8 cellular contexts compared by ENCODE assay signal in genomic region chr22:43955883-43956286, GRCh38. TPM values are rescaled to one million over a fixed set of nuclear protein-coding genes. Genes with fewer than 3 reads are reported as not detected.
A peak's percentile ranks its signal among the peaks of the same experiment; 100 is the strongest.
DNase-seq lines count a peak whose midpoint lies in the region; TF ChIP-seq lines count a peak whose summit lies in the region.

No MANE protein-coding gene starts in this region.

- TF ChIP-seq CTCF in astrocyte of the spinal cord (IDR thresholded peaks at IDR 0.05; ENCODE audit: low read depth, low read length) (no peak), lower leg skin (IDR thresholded peaks at IDR 0.05) (no peak), uterus (IDR thresholded peaks at IDR 0.05) (no peak)

- peak overlapping the region in 1 of 2 donors; percentile 64 for H3K27ac ChIP-seq in uterus

- no peaks in the 10 kb centered on the region for H3K36me3 ChIP-seq in uterus

- 3 to 4% methylated on average over 8 of the region's 8 CpGs for WGBS in lower leg skin, 2 donors

- DNase-seq in NCI-H748 (lab: John Stamatoyannopoulos, UW; ENCODE audit: unreplicated experiment) (peak; percentile 23), NCI-H748 treated with DMSO at 0.1 percent for 48 hours (lab: John Stamatoyannopoulos, UW) (no peak), Kasumi-1 (lab: John Stamatoyannopoulos, UW) (peak; percentile 36 to 44), astrocyte of the spinal cord (ENCODE audit: low read depth, low spot score) (peak; percentile 3), lower leg skin (ENCODE audit: low spot score in 2 of 2) (no peak), uterus (no peak), NCI-H226 (no peak), ureter (ENCODE audit: low spot score) (no peak)

- H3K4me3 ChIP-seq in astrocyte of the spinal cord (ENCODE audit: low read depth, low read length) (peak overlapping the region; percentile 84), lower leg skin (ENCODE audit: low read depth, poor library complexity, severe bottlenecking) (peak overlapping the region; percentile 93), uterus (peak overlapping the region; percentile 90 to 92)

- H3K27me3 ChIP-seq in uterus = no peaks in the 10 kb centered on the region

- H3K4me1 ChIP-seq in uterus = peaks cover 0 to 11% of the 10 kb centered on the region in 2 donors

- intact Hi-C loops in lower leg skin (cut with DNase I; ENCODE audit: low total_unique reads) = no loop called here
- intact Hi-C loops in uterus (cut with DNase I; ENCODE audit: low total_unique reads) = no loop called here

- TF ChIP-seq POLR2A in lower leg skin (IDR thresholded peaks at IDR 0.05) = no peak
- no peak for TF ChIP-seq POLR2A in uterus (IDR thresholded peaks at IDR 0.05)

- no peaks in the 10 kb centered on the region for H3K9me3 ChIP-seq in uterus

- in situ Hi-C loops in astrocyte of the spinal cord (cut with HindIII; ENCODE audit: low sequenced_read_pairs) = no loop called here

RNA-seq across cellular contexts. Expression of gene SAMM50, which starts 0.6 kb away (rescaled TPM):
- total RNA-seq in lower leg skin (10 to 100 TPM; 23.2 to 36.0 (median 32.3) TPM), uterus (10 to 100 TPM; 16.2 to 58.2 (median 24.8) TPM), ureter (38.7 TPM)

RNA-seq across cellular contexts. Expression of gene PNPLA3, which starts 32.3 kb away (rescaled TPM):
- total RNA-seq in lower leg skin (10 to 100 TPM; 14.0 to 22.9 (median 20.4) TPM), uterus (1 to 10 TPM in 1 of 4 donors, under 1 TPM in 1, not detected in 2; 0.58 to 1.3 TPM), ureter (0.75 TPM)

Comparison
In these comparisons a context has a peak if more than half of its experiments do, and no peak if none do; other contexts are left out.
1. DNase-seq: peak in NCI-H748 (single experiment), Kasumi-1 (2 of 2) and astrocyte of the spinal cord (single experiment); none in NCI-H748 treated with DMSO at 0.1 percent for 48 hours (single experiment), lower leg skin (0 of 2), uterus (0 of 2), NCI-H226 (single experiment) and ureter (single experiment).
2. Peak in every context shown above with its lines, with median percentiles within 50 percentile points of each other: H3K4me3 ChIP-seq.